In genomic region chr5:163564321-163564924, GRCh38 we compare ENCODE assay signal across 8 cellular contexts. TPM values are rescaled to one million over a fixed set of nuclear protein-coding genes. Genes with fewer than 3 reads are reported as not detected.
DNase-seq lines count a peak whose midpoint lies in the region; ATAC-seq and TF ChIP-seq lines count a peak whose summit lies in the region.

No MANE protein-coding gene starts in this region.

- no peak overlapping the region for H3K27ac Mint-ChIP-seq in activated T-cell treated with anti-CD3 and anti-CD28 coated beads, Interleukin-2, amount 50 U/mL, for 72 hours
- no peak overlapping the region for H3K27ac Mint-ChIP-seq in type B pancreatic cell

- CTCF ChIA-PET in OCI-LY7 (lab: Charles Lee; ENCODE audit: unreplicated experiment): no interaction called here

- H3K36me3 Mint-ChIP-seq in activated T-cell treated with anti-CD3 and anti-CD28 coated beads, Interleukin-2, amount 50 U/mL, for 72 hours (ENCODE audit: insufficient read depth in 2 of 2): no peaks in the 10 kb centered on the region
- no peaks in the 10 kb centered on the region for H3K36me3 Mint-ChIP-seq in type B pancreatic cell

- H2AFZ ChIP-seq in OCI-LY7 (ENCODE audit: low read length): no peak overlapping the region

- no peak overlapping the region for H3K4me3 ChIP-seq in GM12864 (ENCODE audit: low read depth, low read length)
- no peak overlapping the region for H3K4me3 ChIP-seq in OCI-LY7 (ENCODE audit: low read depth, low read length, poor library complexity, severe bottlenecking)
- H3K4me3 ChIP-seq in fibroblast of mammary gland (ENCODE audit: control insufficient read depth, low read depth, low read length): no peak overlapping the region

- H3K9me3 Mint-ChIP-seq in activated T-cell treated with anti-CD3 and anti-CD28 coated beads, Interleukin-2, amount 50 U/mL, for 72 hours: no peaks in the 10 kb centered on the region
- H3K9me3 Mint-ChIP-seq in type B pancreatic cell: no peaks in the 10 kb centered on the region

- BruUV-seq in OCI-LY7 (replicated peaks; lab: Mats Ljungman, UMichigan): no TSS peak

- H3K4me3 Mint-ChIP-seq in activated T-cell treated with anti-CD3 and anti-CD28 coated beads, Interleukin-2, amount 50 U/mL, for 72 hours: no peak overlapping the region
- H3K4me3 Mint-ChIP-seq in type B pancreatic cell: peak overlapping the region; percentile 13

- no peaks in the 10 kb centered on the region for H4K20me1 ChIP-seq in OCI-LY7 (ENCODE audit: insufficient read depth, low read length)

- no peaks in the 10 kb centered on the region for H3K4me1 ChIP-seq in OCI-LY7 (ENCODE audit: insufficient read depth, low read length, poor library complexity, severe bottlenecking)

- H3K9me3 ChIP-seq in OCI-LY7 (ENCODE audit: low read length): no peaks in the 10 kb centered on the region

- H3K27ac ChIP-seq in OCI-LY7 (ENCODE audit: low read depth, low read length, poor library complexity, severe bottlenecking): no peak overlapping the region

- H3K4me1 Mint-ChIP-seq in activated T-cell treated with anti-CD3 and anti-CD28 coated beads, Interleukin-2, amount 50 U/mL, for 72 hours (ENCODE audit: low read depth): peaks cover 38% of the 10 kb centered on the region
- H3K4me1 Mint-ChIP-seq in type B pancreatic cell (ENCODE audit: unreplicated experiment): peaks cover 24% of the 10 kb centered on the region

- peak; percentile 48 for ATAC-seq in HG03139 (IDR thresholded peaks at IDR 0.05; ENCODE audit: unreplicated experiment)
- ATAC-seq in activated T-cell treated with anti-CD3 and anti-CD28 coated beads, Interleukin-2, amount 50 U/mL, for 72 hours (replicated peaks in 1 of 2): no peak

- H3K27me3 Mint-ChIP-seq in activated T-cell treated with anti-CD3 and anti-CD28 coated beads, Interleukin-2, amount 50 U/mL, for 72 hours (ENCODE audit: low read depth): peaks cover 66% of the 10 kb centered on the region
- H3K27me3 Mint-ChIP-seq in type B pancreatic cell: peaks cover 70% of the 10 kb centered on the region

- peak; percentile 74 for TF ChIP-seq CTCF in GM12864 (IDR thresholded peaks at IDR 0.05; ENCODE audit: low read depth, low read length, missing control alignments)
- peak; percentile 95 for TF ChIP-seq CTCF in OCI-LY7 (conservative IDR thresholded peaks at IDR 0.05; ENCODE audit: low read length)
- peak; percentile 86 for TF ChIP-seq CTCF in fibroblast of mammary gland (conservative IDR thresholded peaks at IDR 0.05; ENCODE audit: control insufficient read depth, insufficient read depth, low read depth, low read length)
- TF ChIP-seq CTCF in type B pancreatic cell (conservative IDR thresholded peaks at IDR 0.05): peak; percentile 98

- H3K4me2 ChIP-seq in OCI-LY7 (ENCODE audit: low read length): no peak overlapping the region

- H3K36me3 ChIP-seq in OCI-LY7 (ENCODE audit: insufficient read depth, low read length): no peaks in the 10 kb centered on the region

- DNase-seq in 8988T: peak; percentile 11
- peak; percentile 12 for DNase-seq in GM12864 (ENCODE audit: low read depth)
- DNase-seq in OCI-LY7 (ENCODE audit: low spot score): peak; percentile 53
- DNase-seq in activated T-cell treated with anti-CD3 and anti-CD28 coated beads, Interleukin-2, amount 50 U/mL, for 72 hours: peak; percentile 56 to 75
- DNase-seq in fibroblast of mammary gland (ENCODE audit: low read depth): peak; percentile 70
- DNase-seq in nucleus accumbens (lab: John Stamatoyannopoulos, UW): peak in 42 of 56 donors; percentile 1 to 84 (median 28)
- DNase-seq in type B pancreatic cell (ENCODE audit: extremely low spot score, unreplicated experiment): no peak

- H3K79me2 ChIP-seq in OCI-LY7 (ENCODE audit: insufficient read depth, low read depth, low read length): no peaks in the 10 kb centered on the region

- intact Hi-C loops in OCI-LY7 (cut with micrococcal nuclease; ENCODE audit: unreplicated experiment): loop anchor here (1.0 to 5.0 kb wide), 3 partner anchors 443 to 1643 kb away; no protein-coding TSS in a partner anchor

- H3K9me2 ChIP-seq in OCI-LY7 (ENCODE audit: insufficient read depth, low read length): no peaks in the 10 kb centered on the region

- POLR2A ChIA-PET in OCI-LY7 (lab: Charles Lee): interaction anchor here (1.0 kb wide), 1 partner anchor 280 kb away, joined by 3 read pairs; no protein-coding TSS in a partner anchor

RNA-seq across cellular contexts. Expression of gene MAT2B, which starts 59.0 kb away (rescaled TPM):
- total RNA-seq in OCI-LY7 (2014; rRNA removed; shearing (Covaris generic)): 32.3 and 35.0 TPM in 2 replicates
- 52.5 and 55.6 TPM in 2 replicates for total RNA-seq in OCI-LY7 (2022)
- 100 to 1,000 TPM; 103 to 121 TPM for total RNA-seq in activated T-cell treated with anti-CD3 and anti-CD28 coated beads, Interleukin-2, amount 50 U/mL, for 72 hours
- total RNA-seq in type B pancreatic cell (ENCODE audit: low replicate concordance): 41.2 and 56.4 TPM in 2 replicates
